Comparison of ENCODE assay signal across 28 cellular contexts in genomic region chr7:32104766-32105165, GRCh38. TPM values are rescaled to one million over a fixed set of nuclear protein-coding genes. Genes with fewer than 3 reads are reported as not detected.
"Had no signal": no experiment of that assay in that cellular context is flagged by ENCODE, and none has a peak within 500 bp of the region (broad histone marks: within the 10 kb centered on the region; RNA-seq: fewer than 3 reads in every experiment).

No MANE protein-coding gene starts in this region.

- H3K27me3 ChIP-seq: dorsolateral prefrontal cortex, foreskin keratinocyte, gastroesophageal sphincter, heart left ventricle, hepatocyte, neural progenitor cell, right atrium auricular region, tibial nerve, upper lobe of left lung, uterus had no signal

- H3K4me3 Mint-ChIP-seq: naive thymus-derived CD4-positive, alpha-beta T cell; nephron; neural progenitor cell; stimulated activated effector memory CD8-positive, alpha-beta T cell treated with anti-CD3 and anti-CD28 coated beads, Interleukin-12 subunit alpha, Interleukin-12 subunit beta, amount 100 ng/mL, for 72 hours had no signal

- FAIRE-seq: colon, kidney had no signal

- ATAC-seq: foreskin keratinocyte; gastroesophageal sphincter; heart left ventricle; left lobe of liver; naive thymus-derived CD4-positive, alpha-beta T cell; sciatic nerve; stimulated activated effector memory CD8-positive, alpha-beta T cell treated with anti-CD3 and anti-CD28 coated beads, Interleukin-12 subunit alpha, Interleukin-12 subunit beta, amount 100 ng/mL, for 72 hours had no signal

- H3K4me3 ChIP-seq: dorsolateral prefrontal cortex, gastroesophageal sphincter, heart left ventricle, hepatocyte, neural progenitor cell, prostate gland, right atrium auricular region, smooth muscle cell, thoracic aorta, tibial nerve, upper lobe of left lung, uterus had no signal

- H3K36me3 Mint-ChIP-seq: naive thymus-derived CD4-positive, alpha-beta T cell; neural progenitor cell; stimulated activated effector memory CD8-positive, alpha-beta T cell treated with anti-CD3 and anti-CD28 coated beads, Interleukin-12 subunit alpha, Interleukin-12 subunit beta, amount 100 ng/mL, for 72 hours had no signal

- H3K79me2 ChIP-seq: hepatocyte had no signal

- H3K4me1 ChIP-seq: foreskin keratinocyte, neural progenitor cell, prostate gland, tibial nerve, upper lobe of left lung, uterus had no signal

- H3K27ac ChIP-seq: dorsolateral prefrontal cortex, foreskin keratinocyte, gastroesophageal sphincter, heart left ventricle, hepatocyte, neural progenitor cell, prostate gland, right atrium auricular region, thoracic aorta, tibial nerve, upper lobe of left lung, uterus had no signal

- H3K27ac Mint-ChIP-seq: naive thymus-derived CD4-positive, alpha-beta T cell; nephron; neural progenitor cell; stimulated activated effector memory CD8-positive, alpha-beta T cell treated with anti-CD3 and anti-CD28 coated beads, Interleukin-12 subunit alpha, Interleukin-12 subunit beta, amount 100 ng/mL, for 72 hours had no signal

- H3K27me3 Mint-ChIP-seq: naive thymus-derived CD4-positive, alpha-beta T cell had no signal

- H3K4me2 ChIP-seq: hepatocyte, neural progenitor cell, smooth muscle cell had no signal

- DNase-seq: dorsolateral prefrontal cortex; effector CD4-positive, alpha-beta T cell; foreskin keratinocyte; heart left ventricle; kidney; mesenchymal stem cell; midbrain; naive thymus-derived CD4-positive, alpha-beta T cell; nucleus accumbens; stimulated activated CD4-positive, alpha-beta T cell treated with anti-CD3 and anti-CD28 coated beads, Interleukin-12 subunit alpha, Interleukin-12 subunit beta, amount 100 ng/mL, for 4 hours; stimulated activated CD4-positive, alpha-beta T cell treated with anti-CD3 and anti-CD28 coated beads, Interleukin-2, amount 100 ng/mL, for 24 hours; stimulated activated CD4-positive, alpha-beta T cell treated with anti-CD3 and anti-CD28 coated beads, Interleukin-4, amount 100 ng/mL, for 24 hours; stimulated activated naive CD4-positive, alpha-beta T cell treated with Interleukin-2 at 50 U/mL for 16 hours; upper lobe of left lung; uterus had no signal

- H3K9ac ChIP-seq: neural progenitor cell had no signal

- H3K4me1 Mint-ChIP-seq: naive thymus-derived CD4-positive, alpha-beta T cell; nephron; neural progenitor cell; stimulated activated effector memory CD8-positive, alpha-beta T cell treated with anti-CD3 and anti-CD28 coated beads, Interleukin-12 subunit alpha, Interleukin-12 subunit beta, amount 100 ng/mL, for 72 hours had no signal

- H2AFZ ChIP-seq: hepatocyte, neural progenitor cell had no signal

- H3K9me3 ChIP-seq: gastroesophageal sphincter, prostate gland, right atrium auricular region, thoracic aorta, upper lobe of left lung, uterus had no signal

- H3K36me3 ChIP-seq: gastroesophageal sphincter, heart left ventricle, neural progenitor cell, prostate gland, right atrium auricular region, thoracic aorta, tibial nerve, upper lobe of left lung, uterus had no signal

RNA-seq across cellular contexts. Expression of gene PDE1C, which starts 34.6 kb away (rescaled TPM):
- polyA plus RNA-seq: naive thymus-derived CD4-positive, alpha-beta T cell had no signal
